Comparison of ENCODE assay signal across 22 cellular contexts in genomic region chr1:180521474-180522203, GRCh38. TPM values are rescaled to one million over a fixed set of nuclear protein-coding genes. Genes with fewer than 3 reads are reported as not detected.
DNase-seq lines count a peak whose midpoint lies in the region; ATAC-seq, FAIRE-seq and TF ChIP-seq lines count a peak whose summit lies in the region.
"Had no signal": no experiment of that assay in that cellular context is flagged by ENCODE, and none has a peak within 500 bp of the region (broad histone marks: within the 10 kb centered on the region; RNA-seq: fewer than 3 reads in every experiment).

No MANE protein-coding gene starts in this region.

- H4K20me1 ChIP-seq in keratinocyte (ENCODE audit: control insufficient read depth, extremely low read depth, insufficient read depth, low read length), result no peaks in the 10 kb centered on the region

- intact Hi-C loops in activated CD4-positive, alpha-beta T cell treated with anti-CD3 and anti-CD28 coated beads for 36 hours (cut with DNase I, micrococcal nuclease), result no loop called here
- intact Hi-C loops in MCF 10A (cut with micrococcal nuclease), result no loop called here
- intact Hi-C loops in left colon (cut with DNase I, micrococcal nuclease), result no loop called here

- H3K27me3 Mint-ChIP-seq in activated CD4-positive, alpha-beta T cell treated with anti-CD3 and anti-CD28 coated beads for 36 hours, result peaks cover 4% of the 10 kb centered on the region
- H3K27me3 Mint-ChIP-seq in MCF 10A (ENCODE audit: insufficient read depth, unreplicated experiment), result no peaks in the 10 kb centered on the region
- peaks cover 4% of the 10 kb centered on the region for H3K27me3 Mint-ChIP-seq in type B pancreatic cell

- no peak overlapping the region for H3K27ac Mint-ChIP-seq in activated CD4-positive, alpha-beta T cell treated with anti-CD3 and anti-CD28 coated beads for 36 hours
- H3K27ac Mint-ChIP-seq in MCF 10A (ENCODE audit: low read depth, unreplicated experiment) (peak overlapping the region; percentile 82), type B pancreatic cell (peak overlapping the region; percentile 74)
- H3K27ac Mint-ChIP-seq: CD14-positive monocyte had no signal

- peaks cover 2% of the 10 kb centered on the region for H3K4me1 Mint-ChIP-seq in activated CD4-positive, alpha-beta T cell treated with anti-CD3 and anti-CD28 coated beads for 36 hours
- H3K4me1 Mint-ChIP-seq in MCF 10A (ENCODE audit: insufficient read depth, unreplicated experiment) (peaks cover 61% of the 10 kb centered on the region), type B pancreatic cell (ENCODE audit: unreplicated experiment) (peaks cover 40% of the 10 kb centered on the region)

- peak overlapping the region in 1 of 3 experiments; percentile 29 for H3K4me3 ChIP-seq in keratinocyte (ENCODE audit: control insufficient read depth in 2 of 3, extremely low read depth in 1 of 3, insufficient read depth in 2 of 3, low read depth in 1 of 3, low read length in 3 of 3)

- POLR2A ChIA-PET in activated CD4-positive, alpha-beta T cell treated with anti-CD3 and anti-CD28 coated beads for 36 hours (lab: Charles Lee), result no interaction called here
- POLR2A ChIA-PET in MCF 10A (lab: Yijun Ruan, JAX), result interaction anchor here (0.6 to 4.5 kb wide), 26 partner anchors 8 to 620 kb away, joined by 3 to 63 read pairs (median 4); partner anchors contain the start of genes ACBD6 and XPR1

- H3K9me3 ChIP-seq in keratinocyte (ENCODE audit: control insufficient read depth, low read depth, low read length), result no peaks in the 10 kb centered on the region

- FAIRE-seq in keratinocyte (lab: Jason Lieb, UNC), result peak; percentile 46

- H3K27me3 ChIP-seq in keratinocyte (ENCODE audit: control insufficient read depth, extremely low read depth, insufficient read depth, low read length), result no peaks in the 10 kb centered on the region

- H2AFZ ChIP-seq in keratinocyte (ENCODE audit: control insufficient read depth, low read length), result peak overlapping the region; percentile 67
- H2AFZ ChIP-seq: parathyroid adenoma had no signal

- peak overlapping the region; percentile 24 for H3K9ac ChIP-seq in keratinocyte (ENCODE audit: control insufficient read depth, extremely low read depth, insufficient read depth, low read length)
- H3K9ac ChIP-seq: parathyroid adenoma had no signal

- TF ChIP-seq CTCF in MCF 10A (IDR thresholded peaks at IDR 0.05; ENCODE audit: unreplicated experiment) (no peak), keratinocyte (optimal IDR thresholded peaks at IDR 0.05 in 1 of 3, IDR thresholded peaks at IDR 0.05 in 1 of 3, conservative IDR thresholded peaks at IDR 0.05 in 1 of 3; ENCODE audit: extremely low read depth in 1 of 3, insufficient read depth in 2 of 3, low read length in 3 of 3) (no peak), type B pancreatic cell (conservative IDR thresholded peaks at IDR 0.05) (no peak)

- H3K9me1 ChIP-seq in keratinocyte (ENCODE audit: control insufficient read depth, extremely low read depth, insufficient read depth, low read length), result no peaks in the 10 kb centered on the region

- H3K9me3 Mint-ChIP-seq in activated CD4-positive, alpha-beta T cell treated with anti-CD3 and anti-CD28 coated beads for 36 hours (ENCODE audit: low read depth), result no peaks in the 10 kb centered on the region
- H3K9me3 Mint-ChIP-seq in MCF 10A (ENCODE audit: unreplicated experiment), result peaks cover 9% of the 10 kb centered on the region
- no peaks in the 10 kb centered on the region for H3K9me3 Mint-ChIP-seq in type B pancreatic cell
- H3K9me3 Mint-ChIP-seq: CD14-positive monocyte had no signal

- CTCF ChIA-PET in activated CD4-positive, alpha-beta T cell treated with anti-CD3 and anti-CD28 coated beads for 36 hours (lab: Charles Lee), result no interaction called here
- CTCF ChIA-PET in MCF 10A (lab: Yijun Ruan, JAX), result interaction anchor here (1.0 to 13.2 kb wide), 8 partner anchors 9 to 342 kb away, joined by 3 to 253 read pairs (median 6); partner anchors contain the start of gene XPR1

- TSS peak; percentile 90 for BruUV-seq in MCF 10A (replicated peaks; lab: Mats Ljungman, UMichigan)

- peak; percentile 30 for ATAC-seq in activated CD4-positive, alpha-beta T cell treated with anti-CD3 and anti-CD28 coated beads for 36 hours
- ATAC-seq in left colon (no peak), HG03469 (IDR thresholded peaks at IDR 0.05; ENCODE audit: unreplicated experiment) (no peak)

- no peaks in the 10 kb centered on the region for H3K79me2 ChIP-seq in keratinocyte (ENCODE audit: control insufficient read depth, insufficient read depth, low read length)
- H3K79me2 ChIP-seq: parathyroid adenoma had no signal

- dilution Hi-C loops in keratinocyte (cut with MboI; ENCODE audit: extremely low pct_ligation_motif_present, low sequenced_read_pairs), result loop anchor here (25.0 kb wide), 1 partner anchor 341 kb away; no protein-coding TSS in a partner anchor

- no peaks in the 10 kb centered on the region for H3K36me3 ChIP-seq in keratinocyte (ENCODE audit: control insufficient read depth in 2 of 2, extremely low read depth in 1 of 2, insufficient read depth in 2 of 2, low read length in 2 of 2)

- no peak overlapping the region for H3K4me3 Mint-ChIP-seq in activated CD4-positive, alpha-beta T cell treated with anti-CD3 and anti-CD28 coated beads for 36 hours
- H3K4me3 Mint-ChIP-seq in MCF 10A (ENCODE audit: unreplicated experiment), result peak overlapping the region; percentile 34
- peak overlapping the region; percentile 26 for H3K4me3 Mint-ChIP-seq in type B pancreatic cell
- H3K4me3 Mint-ChIP-seq: brain, CD14-positive monocyte had no signal

- no peak for DNase-seq in activated CD4-positive, alpha-beta T cell treated with anti-CD3 and anti-CD28 coated beads for 36 hours
- DNase-seq in activated CD4-positive, alpha-beta T cell treated with anti-CD3 and anti-CD28 coated beads, Interleukin-2, amount 50 U/mL, for 4 hours, result no peak
- DNase-seq in MCF 10A (ENCODE audit: unreplicated experiment) (peak; percentile 96), keratinocyte (ENCODE audit: low read depth, low spot score) (no peak), type B pancreatic cell (ENCODE audit: extremely low spot score, unreplicated experiment) (no peak), left colon (no peak)
- DNase-seq in activated CD4-positive, CD25-positive, alpha-beta regulatory T cell (lab: John Stamatoyannopoulos, UW), result no peak
- DNase-seq: 8988T; activated CD8-positive, alpha-beta memory T cell treated with anti-CD3 and anti-CD28 coated beads, Interleukin-2, amount 50 U/mL, for 4 hours; activated naive CD4-positive, alpha-beta T cell treated with Interleukin-2 at 50 U/mL for 16 hours; DND-41; effector CD4-positive, alpha-beta T cell; NCI-H2029; NCI-H748 treated with DMSO at 0.1 percent for 48 hours; RPMI8226; stimulated activated CD4-positive, alpha-beta T cell treated with anti-CD3 and anti-CD28 coated beads, Interleukin-12 subunit alpha, Interleukin-12 subunit beta, amount 100 ng/mL, for 4 hours had no signal

- no peaks in the 10 kb centered on the region for H3K36me3 Mint-ChIP-seq in activated CD4-positive, alpha-beta T cell treated with anti-CD3 and anti-CD28 coated beads for 36 hours (ENCODE audit: low read depth)
- H3K36me3 Mint-ChIP-seq in MCF 10A (ENCODE audit: insufficient read depth, unreplicated experiment) (peaks cover 7% of the 10 kb centered on the region), type B pancreatic cell (no peaks in the 10 kb centered on the region)
- H3K36me3 Mint-ChIP-seq: brain, CD14-positive monocyte had no signal

- peaks cover 23% of the 10 kb centered on the region for H3K4me1 ChIP-seq in keratinocyte (ENCODE audit: control insufficient read depth, extremely low read depth, insufficient read depth, low read length)
- H3K4me1 ChIP-seq: parathyroid adenoma had no signal

- H3K4me2 ChIP-seq in keratinocyte (ENCODE audit: control insufficient read depth, extremely low read depth, insufficient read depth, low read depth, low read length), result peak overlapping the region; percentile 74

- H3K27ac ChIP-seq in keratinocyte (ENCODE audit: control insufficient read depth, insufficient read depth, low read length), result peak overlapping the region; percentile 68
- H3K27ac ChIP-seq: parathyroid adenoma had no signal

RNA-seq across cellular contexts. Expression of gene ACBD6, which starts 19.3 kb away (rescaled TPM):
- total RNA-seq in activated CD4-positive, alpha-beta T cell treated with anti-CD3 and anti-CD28 coated beads for 36 hours, result 10 to 100 TPM; 45.6 to 46.8 TPM
- total RNA-seq in MCF 10A (2022) (123 and 136 TPM in 2 replicates), type B pancreatic cell (ENCODE audit: low replicate concordance) (37.2 and 49.1 TPM in 2 replicates), left colon (10 to 100 TPM; 17.1 to 25.1 TPM)
- 47.5 to 53.6 TPM (median 50.5 TPM) in 3 replicates for polyA plus RNA-seq in keratinocyte
- polyA plus RNA-seq in keratinocyte (2011; ENCODE audit: low read depth), result 30.2 TPM
- 52.9 and 66.8 TPM in 2 replicates for polyA plus RNA-seq in keratinocyte (2011; cell fraction: cytosol; rRNA removed)
- polyA plus RNA-seq in keratinocyte (2011; cell fraction: nucleus; rRNA removed), result 86.1 and 94.6 TPM in 2 replicates
- polyA plus RNA-seq in keratinocyte (2012; ENCODE audit: low replicate concordance), result 50.4 and 54.0 TPM in 2 replicates
- 56.5 to 87.7 TPM (median 72.0 TPM) in 3 replicates for polyA minus RNA-seq in keratinocyte
- 34.0 TPM for polyA minus RNA-seq in keratinocyte (2011; cell fraction: cytosol; rRNA and poly(A)+ RNA removed)
- polyA minus RNA-seq in keratinocyte (2011; cell fraction: nucleus; rRNA and poly(A)+ RNA removed), result 44.4 and 74.8 TPM in 2 replicates

RNA-seq across cellular contexts. Expression of gene OVAAL, which starts 37.1 kb away (rescaled TPM):
- not detected for total RNA-seq in activated CD4-positive, alpha-beta T cell treated with anti-CD3 and anti-CD28 coated beads for 36 hours
- total RNA-seq in MCF 10A (2022) (not detected in 2 replicates), type B pancreatic cell (ENCODE audit: low replicate concordance) (not detected in 2 replicates), left colon (not detected)
- not detected in 3 replicates for polyA plus RNA-seq in keratinocyte
- not detected for polyA plus RNA-seq in keratinocyte (2011; ENCODE audit: low read depth)
- not detected in 2 replicates for polyA plus RNA-seq in keratinocyte (2011; cell fraction: cytosol; rRNA removed)
- polyA plus RNA-seq in keratinocyte (2011; cell fraction: nucleus; rRNA removed), result not detected in 2 replicates
- polyA plus RNA-seq in keratinocyte (2012; ENCODE audit: low replicate concordance), result not detected in 2 replicates
- polyA minus RNA-seq in keratinocyte, result not detected in 3 replicates
- polyA minus RNA-seq in keratinocyte (2011; cell fraction: cytosol; rRNA and poly(A)+ RNA removed), result not detected
- not detected in 2 replicates for polyA minus RNA-seq in keratinocyte (2011; cell fraction: nucleus; rRNA and poly(A)+ RNA removed)
- total RNA-seq: glomerular endothelial cell; T-helper 1 cell treated with Interleukin-12 subunit alpha and Interleukin-12 subunit beta and Interleukin-4 antibody, amounts not matched to agents 30 ng/mL and 1 ng/mL, for 36 hours had no signal
- polyA plus RNA-seq: CD14-positive monocyte had no signal
